In the genomic region with DNA sequence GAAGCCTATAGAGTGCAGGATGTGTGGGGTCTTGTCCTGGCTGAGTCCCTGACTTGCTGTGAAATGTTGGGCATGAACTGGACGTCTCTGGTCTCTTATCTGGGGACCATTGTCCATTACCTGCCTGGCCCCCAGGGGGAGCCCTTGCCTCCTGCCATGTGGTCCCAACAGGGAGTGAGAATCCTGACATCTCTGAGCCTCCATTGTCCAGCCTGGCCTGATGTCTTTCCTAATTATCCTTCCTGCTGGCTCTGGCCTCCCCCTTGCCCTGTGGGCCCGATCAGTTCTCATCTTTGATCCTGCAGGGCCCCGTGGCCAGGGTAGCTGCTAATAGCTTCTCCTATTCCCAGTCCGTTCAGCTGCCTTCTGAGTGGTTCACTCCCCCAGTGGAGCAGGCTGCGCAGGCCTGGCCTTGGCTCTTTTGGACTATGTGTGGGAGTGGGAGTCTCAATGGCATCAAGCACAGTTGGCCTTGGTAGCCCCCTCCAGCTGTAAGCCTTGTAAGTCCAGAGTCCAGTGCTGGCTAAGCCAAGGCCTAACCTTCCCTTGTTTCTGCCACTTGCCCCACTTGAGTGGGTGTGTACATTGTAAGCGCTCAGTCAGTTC, we compare ENCODE assay signal across 8 cellular contexts.
A peak's percentile ranks its signal among the peaks of the same experiment; 100 is the strongest.
DNase-seq lines count a peak whose midpoint lies in the region; ATAC-seq, FAIRE-seq and TF ChIP-seq lines count a peak whose summit lies in the region.

No MANE protein-coding gene starts in this region.

- H3K9ac ChIP-seq in kidney (ENCODE audit: low read length in 2 of 2): no peak overlapping the region

- no peaks in the 10 kb centered on the region for H3K27me3 ChIP-seq in adrenal gland

- intact Hi-C loops in adrenal gland (cut with DNase I) (no loop called here), kidney (cut with DNase I) (no loop called here)

- TF ChIP-seq CTCF in adrenal gland (IDR thresholded peaks at IDR 0.05): peak; percentile 24 to 56 (median 44)
- TF ChIP-seq CTCF in kidney (IDR thresholded peaks at IDR 0.05; ENCODE audit: borderline replicate concordance, extremely low read depth, insufficient read depth): peak; percentile 30

- no peak for TF ChIP-seq POLR2A in adrenal gland (IDR thresholded peaks at IDR 0.05)

- H3K36me3 ChIP-seq in adrenal gland (replicated peaks in 1 of 2) (no peaks in the 10 kb centered on the region), kidney (ENCODE audit: control insufficient read depth in 1 of 2, insufficient read depth in 2 of 2, low read length in 2 of 2) (no peaks in the 10 kb centered on the region)

- WGBS in adrenal gland, 4 donors: 50 to 82% (median 81%) methylated on average over 4 to 6 of the region's 6 CpGs

- no peak for FAIRE-seq in kidney (lab: Jason Lieb, UNC)

- no peak for ATAC-seq in GM18873 (IDR thresholded peaks at IDR 0.05; ENCODE audit: low FRiP score, unreplicated experiment)

- H3K4me1 ChIP-seq in adrenal gland (replicated peaks in 1 of 2): no peaks in the 10 kb centered on the region
- peaks cover 2% of the 10 kb centered on the region in 2 donors for H3K4me1 ChIP-seq in kidney (ENCODE audit: control insufficient read depth in 1 of 2, insufficient read depth in 1 of 2, low read depth in 1 of 2, low read length in 2 of 2)

- DNase-seq in NCI-H146 (lab: John Stamatoyannopoulos, UW) (peak; percentile 41), NCI-H146 treated with DMSO at 0.1 percent for 48 hours (lab: John Stamatoyannopoulos, UW; ENCODE audit: unreplicated experiment) (no peak), T-helper 1 cell (peak; percentile 22 to 47 (median 28)), adrenal gland (peak; percentile 21 to 68 (median 32)), kidney (no peak), AG08396 (ENCODE audit: low spot score) (no peak)
- peak; percentile 9 for DNase-seq in stimulated activated CD8-positive, alpha-beta memory T cell treated with anti-CD3 and anti-CD28 coated beads, Interleukin-2, amount 100 ng/mL, for 1 hour (ENCODE audit: low read depth in 2 of 2)

- H3K9me3 ChIP-seq in adrenal gland (replicated peaks in 1 of 3) (no peaks in the 10 kb centered on the region), kidney (ENCODE audit: control insufficient read depth in 1 of 2, low read length in 2 of 2) (no peaks in the 10 kb centered on the region)

- H3K27ac ChIP-seq in adrenal gland: no peak overlapping the region
- H3K27ac ChIP-seq in kidney (ENCODE audit: low read depth in 2 of 2, low read length in 2 of 2): no peak overlapping the region

- H3K4me3 ChIP-seq in adrenal gland (no peak overlapping the region), kidney (ENCODE audit: low read length in 2 of 2) (no peak overlapping the region)

Comparison
In these comparisons a context has a peak if more than half of its experiments do, and no peak if none do; other contexts are left out.
1. DNase-seq: peak in NCI-H146 (single experiment), T-helper 1 cell (5 of 5), adrenal gland (7 of 7) and stimulated activated CD8-positive, alpha-beta memory T cell treated with anti-CD3 and anti-CD28 coated beads, Interleukin-2, amount 100 ng/mL, for 1 hour (2 of 2); none in NCI-H146 treated with DMSO at 0.1 percent for 48 hours (single experiment), kidney (single experiment) and AG08396 (single experiment).